8 cellular contexts compared by ENCODE assay signal in the genomic region with DNA sequence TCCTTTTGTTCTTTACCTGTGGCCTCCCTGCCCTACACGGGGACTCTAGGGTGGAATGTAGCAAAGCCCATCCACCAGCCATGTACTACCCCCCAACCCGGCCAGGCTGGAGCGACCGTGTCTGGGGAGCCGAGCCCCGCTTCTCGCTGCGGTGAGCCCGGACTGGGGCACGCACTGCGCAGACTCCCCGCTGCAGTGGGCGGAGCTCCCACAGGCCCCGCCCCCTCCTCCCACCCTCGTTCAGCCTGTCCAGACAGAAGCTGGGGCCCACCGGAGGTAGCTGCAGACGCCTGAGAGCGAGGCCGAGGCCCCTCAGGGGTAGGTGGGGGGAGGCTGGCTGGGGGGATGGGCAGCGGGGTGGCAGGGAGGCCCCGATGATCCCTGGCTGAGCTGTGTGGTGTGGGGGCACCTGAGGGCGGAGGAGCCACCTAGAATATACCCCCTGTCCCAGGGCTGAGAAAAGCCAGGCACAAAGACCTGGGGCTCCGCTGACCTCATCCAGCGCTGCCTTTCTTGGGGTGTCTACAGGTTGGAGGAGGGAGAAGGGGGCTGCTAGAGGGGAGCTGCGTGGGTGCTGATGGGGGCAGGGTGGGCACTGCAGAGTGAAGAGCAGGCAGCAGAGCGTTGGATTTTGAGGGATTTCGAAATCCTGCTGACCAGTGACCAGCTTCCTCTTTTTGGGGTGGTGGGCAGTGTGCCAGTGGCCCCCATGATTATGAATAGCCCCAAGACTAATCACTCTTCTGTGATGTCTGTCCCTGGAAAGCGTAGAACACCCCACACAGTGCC. TPM values are rescaled to one million over a fixed set of nuclear protein-coding genes. Genes with fewer than 3 reads are reported as not detected.
DNase-seq lines count a peak whose midpoint lies in the region; ATAC-seq lines count a peak whose summit lies in the region.

No MANE protein-coding gene starts in this region.

- peaks cover 2% of the 10 kb centered on the region for H3K79me1 ChIP-seq in mesendoderm (ENCODE audit: low read length)

- H3K9ac ChIP-seq in endocrine pancreas (ENCODE audit: control insufficient read depth, insufficient read depth, low read length) (no peak overlapping the region), mesendoderm (ENCODE audit: low read length) (peak overlapping the region; percentile 85)

- no CpG with 5 or more reads among the region's 28 CpGs for WGBS in mesendoderm (ENCODE audit: extremely low coverage, insufficient coverage, low lambda C conversion rate)

- H3K36me3 ChIP-seq in endocrine pancreas (ENCODE audit: control insufficient read depth, insufficient read depth, low read length): peaks cover 2% of the 10 kb centered on the region
- H3K36me3 ChIP-seq in mesendoderm (ENCODE audit: control insufficient read depth, insufficient read depth, low read length): peaks cover 3% of the 10 kb centered on the region

- peaks cover 3% of the 10 kb centered on the region for H3K36me3 Mint-ChIP-seq in activated CD4-positive, alpha-beta T cell treated with anti-CD3 and anti-CD28 coated beads, Interleukin-2, amount 10 ng/mL, durations not matched to agents 7 days and 5 days (ENCODE audit: low read depth)

- H2BK120ac ChIP-seq in mesendoderm (ENCODE audit: low read depth, low read length): no peak overlapping the region

- no peak overlapping the region for H2BK5ac ChIP-seq in mesendoderm (ENCODE audit: low read length)

- CTCF ChIA-PET in activated CD4-positive, alpha-beta T cell treated with anti-CD3 and anti-CD28 coated beads, Interleukin-2, amount 10 ng/mL, durations not matched to agents 7 days and 5 days (lab: Charles Lee): interaction anchor here (1.0 kb wide), 1 partner anchor 18 kb away, joined by 4 read pairs; the partner anchor contains the start of genes C19orf47 and PLD3

- POLR2A ChIA-PET in activated CD4-positive, alpha-beta T cell treated with anti-CD3 and anti-CD28 coated beads, Interleukin-2, amount 10 ng/mL, durations not matched to agents 7 days and 5 days (lab: Charles Lee): no interaction called here

- H3K4me3 Mint-ChIP-seq in activated CD4-positive, alpha-beta T cell treated with anti-CD3 and anti-CD28 coated beads, Interleukin-2, amount 10 ng/mL, durations not matched to agents 7 days and 5 days: peak overlapping the region; percentile 34

- H3K27me3 ChIP-seq in endocrine pancreas (ENCODE audit: control insufficient read depth, insufficient read depth, low read length) (no peaks in the 10 kb centered on the region), mesendoderm (ENCODE audit: insufficient read depth, low read length, poor library complexity) (no peaks in the 10 kb centered on the region)

- DNase-seq in AG20443 (ENCODE audit: low spot score) (peak; percentile 86), mesendoderm (peak; percentile 82), amniotic stem cell (lab: John Stamatoyannopoulos, UW) (no peak)
- DNase-seq in activated CD4-positive, alpha-beta T cell treated with anti-CD3 and anti-CD28 coated beads, Interleukin-2, amount 10 ng/mL, durations not matched to agents 7 days and 5 days: peak; percentile 33
- peak; percentile 35 for DNase-seq in stimulated activated CD8-positive, alpha-beta memory T cell treated with anti-CD3 and anti-CD28 coated beads, Interleukin-15, amount 100 ng/mL, for 24 hours (ENCODE audit: low read depth)

- H3K4me1 Mint-ChIP-seq in activated CD4-positive, alpha-beta T cell treated with anti-CD3 and anti-CD28 coated beads, Interleukin-2, amount 10 ng/mL, durations not matched to agents 7 days and 5 days: peaks cover 23% of the 10 kb centered on the region

- no peaks in the 10 kb centered on the region for H3K4me1 ChIP-seq in endocrine pancreas (ENCODE audit: control insufficient read depth, insufficient read depth, low read length)
- H3K4me1 ChIP-seq in mesendoderm (ENCODE audit: control insufficient read depth, low read depth, low read length): peaks cover 3% of the 10 kb centered on the region

- no peak overlapping the region for H2BK15ac ChIP-seq in mesendoderm (replicated peaks; ENCODE audit: low read depth)

- H3K9me3 Mint-ChIP-seq in activated CD4-positive, alpha-beta T cell treated with anti-CD3 and anti-CD28 coated beads, Interleukin-2, amount 10 ng/mL, durations not matched to agents 7 days and 5 days: no peaks in the 10 kb centered on the region

- no peaks in the 10 kb centered on the region for H3K27me3 Mint-ChIP-seq in activated CD4-positive, alpha-beta T cell treated with anti-CD3 and anti-CD28 coated beads, Interleukin-2, amount 10 ng/mL, durations not matched to agents 7 days and 5 days

- peak overlapping the region; percentile 18 for H3K4ac ChIP-seq in mesendoderm (ENCODE audit: low read depth, low read length)

- no peak overlapping the region for H4K5ac ChIP-seq in mesendoderm (ENCODE audit: low read length)

- no peak overlapping the region for H4K8ac ChIP-seq in mesendoderm (ENCODE audit: low read depth, low read length)

- no peak overlapping the region for H3K27ac Mint-ChIP-seq in activated CD4-positive, alpha-beta T cell treated with anti-CD3 and anti-CD28 coated beads, Interleukin-2, amount 10 ng/mL, durations not matched to agents 7 days and 5 days

- H3K56ac ChIP-seq in mesendoderm (ENCODE audit: low read length): peak overlapping the region; percentile 92

- H3K4me3 ChIP-seq in endocrine pancreas (ENCODE audit: control insufficient read depth, insufficient read depth, low read length) (peak overlapping the region; percentile 42), mesendoderm (ENCODE audit: low read length) (peak overlapping the region; percentile 40)

- no peak overlapping the region for H2AK5ac ChIP-seq in mesendoderm (ENCODE audit: low read length)

- peak overlapping the region; percentile 93 for H3K4me2 ChIP-seq in mesendoderm (ENCODE audit: low read length)

- H3K27ac ChIP-seq in mesendoderm (ENCODE audit: low read depth, low read length): no peak overlapping the region

- H3K23ac ChIP-seq in mesendoderm (ENCODE audit: low read length): no peak overlapping the region

- peak overlapping the region; percentile 19 for H3K18ac ChIP-seq in mesendoderm (ENCODE audit: low read length)

- no peaks in the 10 kb centered on the region for H3K9me3 ChIP-seq in endocrine pancreas (ENCODE audit: control insufficient read depth, low read length)

- ATAC-seq in HG02885 (IDR thresholded peaks at IDR 0.05; ENCODE audit: poor library complexity, unreplicated experiment) (peak; percentile 55), GM19395 (IDR thresholded peaks at IDR 0.05; ENCODE audit: unreplicated experiment) (no peak)

- H3K79me2 ChIP-seq in mesendoderm (ENCODE audit: control insufficient read depth, insufficient read depth, low read length): no peaks in the 10 kb centered on the region

RNA-seq across cellular contexts. Expression of gene PLD3, which starts 17.3 kb away (rescaled TPM):
- 10 to 100 TPM; 70.8 to 73.7 TPM for total RNA-seq in activated CD4-positive, alpha-beta T cell treated with anti-CD3 and anti-CD28 coated beads, Interleukin-2, amount 10 ng/mL, durations not matched to agents 7 days and 5 days
- 130 TPM for polyA plus RNA-seq in mesendoderm (2013, experiment 1 of 2)
- 129 TPM for polyA plus RNA-seq in mesendoderm (2013, experiment 2 of 2)

RNA-seq across cellular contexts. Expression of gene C19orf47, which starts 17.6 kb away (rescaled TPM):
- 10 to 100 TPM; 21.8 to 25.3 TPM for total RNA-seq in activated CD4-positive, alpha-beta T cell treated with anti-CD3 and anti-CD28 coated beads, Interleukin-2, amount 10 ng/mL, durations not matched to agents 7 days and 5 days
- polyA plus RNA-seq in mesendoderm (2013, experiment 1 of 2): 17.5 TPM
- polyA plus RNA-seq in mesendoderm (2013, experiment 2 of 2): 17.5 TPM

RNA-seq across cellular contexts. Expression of gene HIPK4, which starts 24.2 kb away (rescaled TPM):
- not detected for total RNA-seq in activated CD4-positive, alpha-beta T cell treated with anti-CD3 and anti-CD28 coated beads, Interleukin-2, amount 10 ng/mL, durations not matched to agents 7 days and 5 days
- 0.11 TPM for polyA plus RNA-seq in mesendoderm (2013, experiment 1 of 2)
- polyA plus RNA-seq in mesendoderm (2013, experiment 2 of 2): 0.14 TPM

RNA-seq across cellular contexts. Expression of gene PRX, which starts 47.4 kb away (rescaled TPM):
- total RNA-seq in activated CD4-positive, alpha-beta T cell treated with anti-CD3 and anti-CD28 coated beads, Interleukin-2, amount 10 ng/mL, durations not matched to agents 7 days and 5 days: under 1 TPM; 0.75 to 0.94 TPM
- 1.1 TPM for polyA plus RNA-seq in mesendoderm (2013, experiment 1 of 2)
- polyA plus RNA-seq in mesendoderm (2013, experiment 2 of 2): 1.5 TPM

RNA-seq across cellular contexts. Expression of gene SERTAD1, which starts 60.0 kb away (rescaled TPM):
- 1 to 10 TPM; 6.2 to 9.7 TPM for total RNA-seq in activated CD4-positive, alpha-beta T cell treated with anti-CD3 and anti-CD28 coated beads, Interleukin-2, amount 10 ng/mL, durations not matched to agents 7 days and 5 days
- 2.3 TPM for polyA plus RNA-seq in mesendoderm (2013, experiment 1 of 2)
- polyA plus RNA-seq in mesendoderm (2013, experiment 2 of 2): 2.5 TPM
